2 cellular contexts compared by ENCODE assay signal in the genomic region with DNA sequence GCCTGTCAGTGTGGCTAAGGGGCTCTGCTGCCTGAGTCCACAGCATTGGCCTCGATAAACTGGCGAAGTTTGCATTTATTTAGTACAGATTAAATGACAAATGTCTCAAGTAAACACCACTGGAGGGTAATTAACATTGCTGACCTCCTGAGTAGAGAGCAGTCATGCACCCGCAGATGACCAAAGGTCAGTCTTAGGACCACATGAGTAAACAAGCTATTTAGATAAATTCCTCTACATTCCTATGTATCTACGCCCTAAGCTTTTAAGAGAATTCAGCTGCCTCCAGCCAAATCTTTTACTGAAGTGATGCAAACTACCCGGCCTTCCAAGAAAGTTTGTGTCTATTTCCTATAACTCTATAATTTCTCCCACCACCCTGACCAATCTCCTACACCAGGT.
TF ChIP-seq lines count a peak whose summit lies in the region.

No MANE protein-coding gene starts in this region.

TF ChIP-seq in HepG2, 621 proteins besides CTCF, POLR2A, EP300 and RAD21:
- no peak for TF ChIP-seq ZNF10 (CRISPR knock-in tag; IDR thresholded peaks at IDR 0.05; ENCODE audit: borderline replicate concordance, low read depth)
- TF ChIP-seq FOXA1 (IDR thresholded peaks at IDR 0.05): no peak
- TF ChIP-seq FOXA1 (CRISPR knock-in tag; IDR thresholded peaks at IDR 0.05): peak; percentile 50
- TF ChIP-seq ZNF136 (CRISPR knock-in tag; IDR thresholded peaks at IDR 0.05; ENCODE audit: low read depth): no peak
- TF ChIP-seq NR2F1 (CRISPR knock-in tag; IDR thresholded peaks at IDR 0.05): peak in 1 of 2 experiments; percentile 62; a peak in 2 of 4 replicates
- TF ChIP-seq FOXA3 (CRISPR knock-in tag; IDR thresholded peaks at IDR 0.05): peak; percentile 51; the same call in 1 of the 2 replicates
- TF ChIP-seq ZNF253 (CRISPR knock-in tag; IDR thresholded peaks at IDR 0.05; ENCODE audit: borderline replicate concordance): peak; percentile 96

TF ChIP-seq in K562, 482 proteins besides CTCF, POLR2A, EP300 and RAD21:
- TF ChIP-seq, protein P1, sequence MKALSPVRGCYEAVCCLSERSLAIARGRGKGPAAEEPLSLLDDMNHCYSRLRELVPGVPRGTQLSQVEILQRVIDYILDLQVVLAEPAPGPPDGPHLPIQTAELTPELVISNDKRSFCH (CRISPR knock-in tag; IDR thresholded peaks at IDR 0.05): no peak
- TF ChIP-seq, protein P1 (tag; IDR thresholded peaks at IDR 0.05): 0 out of 2 replicates have a peak, but pooled peaks have one; percentile 44
- TF ChIP-seq ZNF561 (CRISPR knock-in tag; conservative IDR thresholded peaks at IDR 0.05): no peak
- 0 out of 4 replicates have a peak, but pooled peaks of 1 of the 2 experiments have one; percentile 13 for TF ChIP-seq TRIM24 (IDR thresholded peaks at IDR 0.05)
- TF ChIP-seq FOXA3 (CRISPR knock-in tag; conservative IDR thresholded peaks at IDR 0.05 in 1 of 2, IDR thresholded peaks at IDR 0.05 in 1 of 2): peak; percentile 83 to 96
TF ChIP-seq in K562: peak in this region for 3.
